1 cellular context compared by ENCODE assay signal in the genomic region with DNA sequence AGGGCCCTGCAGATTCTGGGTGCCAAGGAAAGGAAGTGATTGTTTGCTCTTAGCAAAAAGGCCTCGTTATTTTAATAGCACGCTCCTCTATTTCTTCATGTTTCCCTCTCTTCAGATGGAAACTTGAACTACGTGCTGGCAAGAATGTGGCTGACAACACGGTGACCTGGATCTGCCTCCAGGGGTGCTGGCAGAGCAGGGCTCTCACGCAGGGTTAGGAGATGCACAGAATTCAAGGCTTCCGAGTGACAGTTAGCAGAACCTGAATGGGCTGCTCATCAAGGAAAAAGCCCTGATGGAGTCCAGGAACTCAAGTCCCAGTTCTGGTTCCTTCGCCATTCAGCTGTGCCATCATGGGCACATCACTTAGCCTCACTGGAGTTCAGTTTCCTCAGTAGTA.
A peak's percentile ranks its signal among the peaks of the same experiment; 100 is the strongest.
TF ChIP-seq lines count a peak whose summit lies in the region.

No MANE protein-coding gene starts in this region.

TF ChIP-seq in HepG2, 621 proteins besides CTCF, POLR2A, EP300 and RAD21:
- TF ChIP-seq ZNF879 (CRISPR knock-in tag; IDR thresholded peaks at IDR 0.05), result 0 out of 2 replicates have a peak, but pooled peaks have one; percentile 72
- TF ChIP-seq ZSCAN9 (CRISPR knock-in tag; IDR thresholded peaks at IDR 0.05; ENCODE audit: borderline replicate concordance), result no peak
- no peak for TF ChIP-seq ZNF17 (CRISPR knock-in tag; IDR thresholded peaks at IDR 0.05)
- no peak for TF ChIP-seq ZNF512B (CRISPR knock-in tag; IDR thresholded peaks at IDR 0.05; ENCODE audit: borderline replicate concordance)
- no peak for TF ChIP-seq LCORL (IDR thresholded peaks at IDR 0.05)
- 0 out of 2 replicates have a peak, but pooled peaks have one; percentile 28 for TF ChIP-seq LCORL (CRISPR knock-in tag; IDR thresholded peaks at IDR 0.05)
- TF ChIP-seq TOPORS (CRISPR knock-in tag; IDR thresholded peaks at IDR 0.05), result no peak
- 0 out of 2 replicates have a peak, but pooled peaks have one; percentile 23 for TF ChIP-seq ZBTB38 (CRISPR knock-in tag; IDR thresholded peaks at IDR 0.05)
- TF ChIP-seq ELK4 (CRISPR knock-in tag; IDR thresholded peaks at IDR 0.05; ENCODE audit: borderline replicate concordance), result no peak
